ENCODE assay signal across 1 cellular context in the genomic region with DNA sequence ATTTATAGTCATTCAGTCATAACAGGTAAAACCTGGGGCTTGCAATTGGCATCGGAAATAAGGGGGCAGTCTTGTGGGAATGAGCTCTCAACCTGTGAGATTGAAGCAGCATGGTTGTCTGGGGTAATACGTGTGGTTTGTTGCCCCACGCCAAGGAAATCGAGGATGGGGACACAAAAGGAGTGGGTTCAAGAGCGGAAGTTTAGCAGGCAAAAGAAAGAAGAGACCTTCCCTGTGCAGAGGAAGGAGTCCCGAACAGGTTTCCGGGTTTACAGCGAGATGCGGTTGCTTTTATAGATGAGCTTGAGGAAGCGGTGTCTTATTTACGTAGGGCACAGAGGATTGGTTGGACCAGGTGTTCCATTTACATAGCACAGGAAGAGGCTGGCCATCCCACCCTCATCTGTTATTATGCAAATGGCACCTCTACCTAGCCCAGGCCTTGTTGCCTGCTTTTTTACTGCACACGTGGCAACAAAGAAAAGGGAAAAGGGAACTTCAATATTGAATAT.
TF ChIP-seq lines count a peak whose summit lies in the region.

No MANE protein-coding gene starts in this region.

TF ChIP-seq in H1, 55 proteins besides CTCF, POLR2A, EP300 and RAD21 (continued from another document):
- TF ChIP-seq TBP (IDR thresholded peaks at IDR 0.05; ENCODE audit: low read depth, low read length) = peak; percentile 96
- TF ChIP-seq, protein P1, sequence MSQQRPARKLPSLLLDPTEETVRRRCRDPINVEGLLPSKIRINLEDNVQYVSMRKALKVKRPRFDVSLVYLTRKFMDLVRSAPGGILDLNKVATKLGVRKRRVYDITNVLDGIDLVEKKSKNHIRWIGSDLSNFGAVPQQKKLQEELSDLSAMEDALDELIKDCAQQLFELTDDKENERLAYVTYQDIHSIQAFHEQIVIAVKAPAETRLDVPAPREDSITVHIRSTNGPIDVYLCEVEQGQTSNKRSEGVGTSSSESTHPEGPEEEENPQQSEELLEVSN (IDR thresholded peaks at IDR 0.05) = peak; percentile 27; the same call in 1 of the 2 replicates
- TF ChIP-seq, protein P2, sequence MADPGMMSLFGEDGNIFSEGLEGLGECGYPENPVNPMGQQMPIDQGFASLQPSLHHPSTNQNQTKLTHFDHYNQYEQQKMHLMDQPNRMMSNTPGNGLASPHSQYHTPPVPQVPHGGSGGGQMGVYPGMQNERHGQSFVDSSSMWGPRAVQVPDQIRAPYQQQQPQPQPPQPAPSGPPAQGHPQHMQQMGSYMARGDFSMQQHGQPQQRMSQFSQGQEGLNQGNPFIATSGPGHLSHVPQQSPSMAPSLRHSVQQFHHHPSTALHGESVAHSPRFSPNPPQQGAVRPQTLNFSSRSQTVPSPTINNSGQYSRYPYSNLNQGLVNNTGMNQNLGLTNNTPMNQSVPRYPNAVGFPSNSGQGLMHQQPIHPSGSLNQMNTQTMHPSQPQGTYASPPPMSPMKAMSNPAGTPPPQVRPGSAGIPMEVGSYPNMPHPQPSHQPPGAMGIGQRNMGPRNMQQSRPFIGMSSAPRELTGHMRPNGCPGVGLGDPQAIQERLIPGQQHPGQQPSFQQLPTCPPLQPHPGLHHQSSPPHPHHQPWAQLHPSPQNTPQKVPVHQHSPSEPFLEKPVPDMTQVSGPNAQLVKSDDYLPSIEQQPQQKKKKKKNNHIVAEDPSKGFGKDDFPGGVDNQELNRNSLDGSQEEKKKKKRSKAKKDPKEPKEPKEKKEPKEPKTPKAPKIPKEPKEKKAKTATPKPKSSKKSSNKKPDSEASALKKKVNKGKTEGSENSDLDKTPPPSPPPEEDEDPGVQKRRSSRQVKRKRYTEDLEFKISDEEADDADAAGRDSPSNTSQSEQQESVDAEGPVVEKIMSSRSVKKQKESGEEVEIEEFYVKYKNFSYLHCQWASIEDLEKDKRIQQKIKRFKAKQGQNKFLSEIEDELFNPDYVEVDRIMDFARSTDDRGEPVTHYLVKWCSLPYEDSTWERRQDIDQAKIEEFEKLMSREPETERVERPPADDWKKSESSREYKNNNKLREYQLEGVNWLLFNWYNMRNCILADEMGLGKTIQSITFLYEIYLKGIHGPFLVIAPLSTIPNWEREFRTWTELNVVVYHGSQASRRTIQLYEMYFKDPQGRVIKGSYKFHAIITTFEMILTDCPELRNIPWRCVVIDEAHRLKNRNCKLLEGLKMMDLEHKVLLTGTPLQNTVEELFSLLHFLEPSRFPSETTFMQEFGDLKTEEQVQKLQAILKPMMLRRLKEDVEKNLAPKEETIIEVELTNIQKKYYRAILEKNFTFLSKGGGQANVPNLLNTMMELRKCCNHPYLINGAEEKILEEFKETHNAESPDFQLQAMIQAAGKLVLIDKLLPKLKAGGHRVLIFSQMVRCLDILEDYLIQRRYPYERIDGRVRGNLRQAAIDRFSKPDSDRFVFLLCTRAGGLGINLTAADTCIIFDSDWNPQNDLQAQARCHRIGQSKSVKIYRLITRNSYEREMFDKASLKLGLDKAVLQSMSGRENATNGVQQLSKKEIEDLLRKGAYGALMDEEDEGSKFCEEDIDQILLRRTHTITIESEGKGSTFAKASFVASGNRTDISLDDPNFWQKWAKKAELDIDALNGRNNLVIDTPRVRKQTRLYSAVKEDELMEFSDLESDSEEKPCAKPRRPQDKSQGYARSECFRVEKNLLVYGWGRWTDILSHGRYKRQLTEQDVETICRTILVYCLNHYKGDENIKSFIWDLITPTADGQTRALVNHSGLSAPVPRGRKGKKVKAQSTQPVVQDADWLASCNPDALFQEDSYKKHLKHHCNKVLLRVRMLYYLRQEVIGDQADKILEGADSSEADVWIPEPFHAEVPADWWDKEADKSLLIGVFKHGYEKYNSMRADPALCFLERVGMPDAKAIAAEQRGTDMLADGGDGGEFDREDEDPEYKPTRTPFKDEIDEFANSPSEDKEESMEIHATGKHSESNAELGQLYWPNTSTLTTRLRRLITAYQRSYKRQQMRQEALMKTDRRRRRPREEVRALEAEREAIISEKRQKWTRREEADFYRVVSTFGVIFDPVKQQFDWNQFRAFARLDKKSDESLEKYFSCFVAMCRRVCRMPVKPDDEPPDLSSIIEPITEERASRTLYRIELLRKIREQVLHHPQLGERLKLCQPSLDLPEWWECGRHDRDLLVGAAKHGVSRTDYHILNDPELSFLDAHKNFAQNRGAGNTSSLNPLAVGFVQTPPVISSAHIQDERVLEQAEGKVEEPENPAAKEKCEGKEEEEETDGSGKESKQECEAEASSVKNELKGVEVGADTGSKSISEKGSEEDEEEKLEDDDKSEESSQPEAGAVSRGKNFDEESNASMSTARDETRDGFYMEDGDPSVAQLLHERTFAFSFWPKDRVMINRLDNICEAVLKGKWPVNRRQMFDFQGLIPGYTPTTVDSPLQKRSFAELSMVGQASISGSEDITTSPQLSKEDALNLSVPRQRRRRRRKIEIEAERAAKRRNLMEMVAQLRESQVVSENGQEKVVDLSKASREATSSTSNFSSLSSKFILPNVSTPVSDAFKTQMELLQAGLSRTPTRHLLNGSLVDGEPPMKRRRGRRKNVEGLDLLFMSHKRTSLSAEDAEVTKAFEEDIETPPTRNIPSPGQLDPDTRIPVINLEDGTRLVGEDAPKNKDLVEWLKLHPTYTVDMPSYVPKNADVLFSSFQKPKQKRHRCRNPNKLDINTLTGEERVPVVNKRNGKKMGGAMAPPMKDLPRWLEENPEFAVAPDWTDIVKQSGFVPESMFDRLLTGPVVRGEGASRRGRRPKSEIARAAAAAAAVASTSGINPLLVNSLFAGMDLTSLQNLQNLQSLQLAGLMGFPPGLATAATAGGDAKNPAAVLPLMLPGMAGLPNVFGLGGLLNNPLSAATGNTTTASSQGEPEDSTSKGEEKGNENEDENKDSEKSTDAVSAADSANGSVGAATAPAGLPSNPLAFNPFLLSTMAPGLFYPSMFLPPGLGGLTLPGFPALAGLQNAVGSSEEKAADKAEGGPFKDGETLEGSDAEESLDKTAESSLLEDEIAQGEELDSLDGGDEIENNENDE (IDR thresholded peaks at IDR 0.05; ENCODE audit: insufficient replicate concordance, low read length) = no peak
- peak; percentile 86 for TF ChIP-seq TAF1 (IDR thresholded peaks at IDR 0.05; ENCODE audit: low read depth, low read length)
- TF ChIP-seq, protein P3, sequence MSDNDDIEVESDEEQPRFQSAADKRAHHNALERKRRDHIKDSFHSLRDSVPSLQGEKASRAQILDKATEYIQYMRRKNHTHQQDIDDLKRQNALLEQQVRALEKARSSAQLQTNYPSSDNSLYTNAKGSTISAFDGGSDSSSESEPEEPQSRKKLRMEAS (IDR thresholded peaks at IDR 0.05) = peak; percentile 84
- peak; percentile 75; the same call in 1 of the 2 replicates for TF ChIP-seq GTF2F1 (IDR thresholded peaks at IDR 0.05; ENCODE audit: borderline replicate concordance, low read depth, low read length)
- no peak for TF ChIP-seq BCL11A (IDR thresholded peaks at IDR 0.05; ENCODE audit: low read depth in 2 of 2, low read length in 2 of 2)
- TF ChIP-seq SIN3A (conservative IDR thresholded peaks at IDR 0.05 in 1 of 2, IDR thresholded peaks at IDR 0.05 in 1 of 2; ENCODE audit: low read depth in 1 of 2, low read length in 2 of 2) = 0 out of 4 replicates have a peak, but pooled peaks of 1 of the 2 experiments have one; percentile 36
- peak; percentile 94 for TF ChIP-seq POLR2AphosphoS5 (IDR thresholded peaks at IDR 0.05; ENCODE audit: low read depth, low read length)
- 0 out of 2 replicates have a peak, but pooled peaks have one; percentile 34 for TF ChIP-seq CREB1 (IDR thresholded peaks at IDR 0.05)
- no peak for TF ChIP-seq NANOG (IDR thresholded peaks at IDR 0.05; ENCODE audit: insufficient read depth, low read depth, low read length, poor library complexity, severe bottlenecking)
- no peak for TF ChIP-seq KDM1A (IDR thresholded peaks at IDR 0.05; ENCODE audit: borderline replicate concordance, low read length)
- TF ChIP-seq, protein P4, sequence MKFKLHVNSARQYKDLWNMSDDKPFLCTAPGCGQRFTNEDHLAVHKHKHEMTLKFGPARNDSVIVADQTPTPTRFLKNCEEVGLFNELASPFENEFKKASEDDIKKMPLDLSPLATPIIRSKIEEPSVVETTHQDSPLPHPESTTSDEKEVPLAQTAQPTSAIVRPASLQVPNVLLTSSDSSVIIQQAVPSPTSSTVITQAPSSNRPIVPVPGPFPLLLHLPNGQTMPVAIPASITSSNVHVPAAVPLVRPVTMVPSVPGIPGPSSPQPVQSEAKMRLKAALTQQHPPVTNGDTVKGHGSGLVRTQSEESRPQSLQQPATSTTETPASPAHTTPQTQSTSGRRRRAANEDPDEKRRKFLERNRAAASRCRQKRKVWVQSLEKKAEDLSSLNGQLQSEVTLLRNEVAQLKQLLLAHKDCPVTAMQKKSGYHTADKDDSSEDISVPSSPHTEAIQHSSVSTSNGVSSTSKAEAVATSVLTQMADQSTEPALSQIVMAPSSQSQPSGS (IDR thresholded peaks at IDR 0.05; ENCODE audit: low read length) = 0 out of 2 replicates have a peak, but pooled peaks have one; percentile 57
